ENCODE assay signal across 10 cellular contexts in genomic region chr10:88999629-89000028, GRCh38. TPM values are rescaled to one million over a fixed set of nuclear protein-coding genes. Genes with fewer than 3 reads are reported as not detected.
DNase-seq lines count a peak whose midpoint lies in the region; ATAC-seq, FAIRE-seq and TF ChIP-seq lines count a peak whose summit lies in the region.
"Had no signal": no experiment of that assay in that cellular context is flagged by ENCODE, and none has a peak within 500 bp of the region (broad histone marks: within the 10 kb centered on the region; RNA-seq: fewer than 3 reads in every experiment).

No MANE protein-coding gene starts in this region.

- H3K27ac Mint-ChIP-seq in activated naive CD4-positive, alpha-beta T cell treated with anti-CD3 and anti-CD28 coated beads for 36 hours: no peak overlapping the region

- H3K4me1 ChIP-seq in left ventricle myocardium inferior: peaks cover 71% of the 10 kb centered on the region
- peaks cover 50% of the 10 kb centered on the region for H3K4me1 ChIP-seq in GM12878 (ENCODE audit: control insufficient read depth, insufficient read depth, low read length)
- peaks cover 58% of the 10 kb centered on the region for H3K4me1 ChIP-seq in lower lobe of right lung
- no peaks in the 10 kb centered on the region for H3K4me1 ChIP-seq in uterus
- no peaks in the 10 kb centered on the region for H3K4me1 ChIP-seq in BE2C

- RAD21 ChIA-PET in GM12878 (lab: Charles Lee; ENCODE audit: unreplicated experiment): interaction anchor here (1.1 to 2.9 kb wide), 5 partner anchors 9 to 208 kb away, joined by 3 to 17 read pairs (median 4); partner anchors contain the start of genes CH25H and FAS

- H2AFZ ChIP-seq in GM12878 (ENCODE audit: control insufficient read depth, low read depth, low read length): no peak overlapping the region

- intact Hi-C loops in left ventricle myocardium inferior (cut with micrococcal nuclease): no loop called here
- intact Hi-C loops in left ventricle myocardium superior (cut with micrococcal nuclease): loop anchor here (10.0 kb wide), 1 partner anchor 165 kb away; no protein-coding TSS in a partner anchor
- intact Hi-C loops in GM12878 (cut with micrococcal nuclease; ENCODE audit: unreplicated experiment): loop anchor here (10.0 kb wide), 1 partner anchor 395 kb away; the partner anchor contains the start of gene IFIT1
- intact Hi-C loops in lower lobe of right lung (cut with DNase I): no loop called here
- intact Hi-C loops in uterus (cut with DNase I; ENCODE audit: low total_unique reads): no loop called here
- intact Hi-C loops in activated naive CD4-positive, alpha-beta T cell treated with anti-CD3 and anti-CD28 coated beads for 36 hours (cut with micrococcal nuclease): loop anchor here (2.0 to 5.0 kb wide), 4 partner anchors 13 to 591 kb away; partner anchors contain the start of gene STAMBPL1

- WGBS in GM12878 (ENCODE audit: insufficient coverage, insufficient replicate concordance, low lambda C conversion rate, missing lambda C conversion rate): 0% methylated on average over 1 of the region's 1 CpG

- peak overlapping the region; percentile 41 for H3K9ac ChIP-seq in GM12878 (ENCODE audit: control insufficient read depth, insufficient read depth, low read length)

- TF ChIP-seq EP300 in GM12878 (IDR thresholded peaks at IDR 0.05; ENCODE audit: borderline replicate concordance in 1 of 2, control insufficient read depth in 1 of 2, low read depth in 2 of 2, low read length in 2 of 2): no peak

- H3K36me3 Mint-ChIP-seq in activated naive CD4-positive, alpha-beta T cell treated with anti-CD3 and anti-CD28 coated beads for 36 hours (ENCODE audit: low read depth): peaks cover 12% of the 10 kb centered on the region

- in situ Hi-C loops in GM12878 (cut with MboI): no loop called here

- H3K4me3 ChIP-seq in left ventricle myocardium inferior: peak overlapping the region; percentile 31
- peak overlapping the region; percentile 58; the same call in 1 of the 2 replicates for H3K4me3 ChIP-seq in GM12878
- no peak overlapping the region for H3K4me3 ChIP-seq in lower lobe of right lung
- H3K4me3 ChIP-seq in uterus: peak overlapping the region in 1 of 2 donors; percentile 17
- no peak overlapping the region for H3K4me3 ChIP-seq in BE2C (ENCODE audit: low read depth, low read length)

- FAIRE-seq in GM12878 (lab: Jason Lieb, UNC): no peak

- H3K27me3 ChIP-seq in left ventricle myocardium inferior (ENCODE audit: low read depth) (no peaks in the 10 kb centered on the region), GM12878 (replicated peaks in 1 of 2; ENCODE audit: control insufficient read depth in 2 of 2, insufficient read depth in 2 of 2, low read length in 1 of 2) (no peaks in the 10 kb centered on the region), lower lobe of right lung (ENCODE audit: low read depth) (no peaks in the 10 kb centered on the region), uterus (no peaks in the 10 kb centered on the region), BE2C (no peaks in the 10 kb centered on the region)

- H4K20me1 ChIP-seq in GM12878 (ENCODE audit: control insufficient read depth, insufficient read depth): no peaks in the 10 kb centered on the region; the same call in 1 of the 2 replicates

- ATAC-seq in left ventricle myocardium superior (no peak), GM12878 (peak; percentile 9), lower lobe of right lung (peak; percentile 55 to 59)

- TF ChIP-seq RAD21 in GM12878 (IDR thresholded peaks at IDR 0.05; ENCODE audit: insufficient read depth, low read depth, low read length): no peak

- peak overlapping the region; percentile 78 for H3K4me2 ChIP-seq in GM12878 (ENCODE audit: control insufficient read depth, insufficient read depth)

- TF ChIP-seq POLR2A in GM12878 (IDR thresholded peaks at IDR 0.05; ENCODE audit: low read depth, low read length) (no peak), uterus (IDR thresholded peaks at IDR 0.05) (no peak)

- peak overlapping the region; percentile 61 for H3K27ac ChIP-seq in left ventricle myocardium inferior (replicated peaks)
- H3K27ac ChIP-seq in GM12878 (ENCODE audit: control insufficient read depth, insufficient read depth): peak overlapping the region; percentile 52
- H3K27ac ChIP-seq in lower lobe of right lung: peak overlapping the region; percentile 71
- peak overlapping the region; percentile 52 to 99 for H3K27ac ChIP-seq in uterus

- no TSS peak for BruUV-seq in GM12878 (replicated peaks; lab: Mats Ljungman, UMichigan)

- no peaks in the 10 kb centered on the region for H3K9me3 Mint-ChIP-seq in activated naive CD4-positive, alpha-beta T cell treated with anti-CD3 and anti-CD28 coated beads for 36 hours

- peaks cover 13% of the 10 kb centered on the region for H3K36me3 ChIP-seq in left ventricle myocardium inferior
- H3K36me3 ChIP-seq in GM12878 (ENCODE audit: control insufficient read depth in 2 of 2, insufficient read depth in 2 of 2, low read length in 1 of 2): peaks cover 0 to 9% of the 10 kb centered on the region in 2 experiments
- H3K36me3 ChIP-seq in lower lobe of right lung: peaks cover 16% of the 10 kb centered on the region
- no peaks in the 10 kb centered on the region for H3K36me3 ChIP-seq in uterus
- H3K36me3 ChIP-seq in BE2C: no peaks in the 10 kb centered on the region

- CTCF ChIA-PET in GM12878 (lab: Yijun Ruan, JAX): interaction anchor here (0.9 to 5.3 kb wide), 7 partner anchors 9 to 218 kb away, joined by 3 to 33 read pairs (median 6); partner anchors contain the start of gene FAS
- CTCF ChIA-PET in activated naive CD4-positive, alpha-beta T cell treated with anti-CD3 and anti-CD28 coated beads for 36 hours (lab: Charles Lee): interaction anchor here (0.5 to 1.4 kb wide), 2 partner anchors 85 to 216 kb away, joined by 4 read pairs; no protein-coding TSS in a partner anchor

- no peaks in the 10 kb centered on the region for H3K27me3 Mint-ChIP-seq in activated naive CD4-positive, alpha-beta T cell treated with anti-CD3 and anti-CD28 coated beads for 36 hours (ENCODE audit: low read depth)

- SMC1A ChIA-PET in GM12878 (lab: Charles Lee; ENCODE audit: uncharacterized antibody, unreplicated experiment): interaction anchor here (1.1 to 9.6 kb wide), 9 partner anchors 8 to 164 kb away, joined by 3 to 76 read pairs (median 6); partner anchors contain the start of gene FAS

- H3K9me3 ChIP-seq in left ventricle myocardium inferior (replicated peaks) (no peaks in the 10 kb centered on the region), GM12878 (replicated peaks; ENCODE audit: control insufficient read depth, insufficient read depth, low read length) (no peaks in the 10 kb centered on the region), lower lobe of right lung (no peaks in the 10 kb centered on the region), uterus (no peaks in the 10 kb centered on the region), BE2C (no peaks in the 10 kb centered on the region)

- no peak overlapping the region for H3K4me3 Mint-ChIP-seq in activated naive CD4-positive, alpha-beta T cell treated with anti-CD3 and anti-CD28 coated beads for 36 hours

- no peak for DNase-seq in left ventricle myocardium inferior
- no peak for DNase-seq in left ventricle myocardium superior
- DNase-seq in GM12878 (ENCODE audit: low read depth, low spot score): no peak
- DNase-seq in lower lobe of right lung: no peak
- no peak for DNase-seq in uterus
- DNase-seq in activated naive CD4-positive, alpha-beta T cell treated with anti-CD3 and anti-CD28 coated beads for 36 hours: no peak
- DNase-seq in NCI-H524 (lab: John Stamatoyannopoulos, UW): no peak
- no peak for DNase-seq in BE2C
- DNase-seq: NCI-H2107, SHP77 treated with DMSO at 0.1 percent for 48 hours had no signal

- peaks cover 88% of the 10 kb centered on the region for H3K79me2 ChIP-seq in GM12878 (ENCODE audit: control insufficient read depth, insufficient read depth, low read length)

- TF ChIP-seq CTCF in left ventricle myocardium inferior (IDR thresholded peaks at IDR 0.05; ENCODE audit: borderline replicate concordance): no peak
- no peak for TF ChIP-seq CTCF in GM12878 (IDR thresholded peaks at IDR 0.05 in 2 of 3, conservative IDR thresholded peaks at IDR 0.05 in 1 of 3; ENCODE audit: control insufficient read depth in 2 of 3, extremely low read depth in 1 of 3, insufficient read depth in 1 of 3, low read depth in 3 of 3, low read length in 3 of 3)
- no peak for TF ChIP-seq CTCF in lower lobe of right lung (IDR thresholded peaks at IDR 0.05)
- TF ChIP-seq CTCF in uterus (IDR thresholded peaks at IDR 0.05): no peak
- no peak for TF ChIP-seq CTCF in BE2C (IDR thresholded peaks at IDR 0.05; ENCODE audit: low read depth, low read length)

- peaks cover 66% of the 10 kb centered on the region for H3K4me1 Mint-ChIP-seq in activated naive CD4-positive, alpha-beta T cell treated with anti-CD3 and anti-CD28 coated beads for 36 hours (ENCODE audit: low read depth)

- POLR2A ChIA-PET in GM12878 (lab: Charles Lee): interaction anchor here (0.6 to 2.6 kb wide), 4 partner anchors 9 to 35 kb away, joined by 3 to 13 read pairs (median 6); partner anchors contain the start of gene FAS

RNA-seq across cellular contexts. Expression of gene FAS, which starts 9.0 kb away (rescaled TPM):
- total RNA-seq in left ventricle myocardium inferior: 3.7 TPM
- total RNA-seq in left ventricle myocardium superior: 4.0 TPM
- 387 and 393 TPM in 2 replicates for total RNA-seq in GM12878 (2013; cell fraction: nucleolus; rRNA removed)
- 70.0 and 85.3 TPM in 2 replicates for total RNA-seq in GM12878 (2014; rRNA removed)
- total RNA-seq in GM12878 (2014; rRNA removed; fragmentation: Illumina TruSeq; extraction: Trizol): 78.2 and 82.0 TPM in 2 replicates
- total RNA-seq in GM12878 (2021): 61.1 and 62.9 TPM in 2 replicates
- polyA plus RNA-seq in GM12878 (2011; ENCODE audit: low read depth): 25.2 TPM
- polyA plus RNA-seq in GM12878 (2011; rRNA removed): 147 and 217 TPM in 2 replicates
- polyA plus RNA-seq in GM12878 (2011; cell fraction: cytosol; rRNA removed): 63.3 and 70.5 TPM in 2 replicates
- 80.6 and 126 TPM in 2 replicates for polyA plus RNA-seq in GM12878 (2011; cell fraction: nucleus; rRNA removed)
- polyA plus RNA-seq in GM12878 (2012): 42.9 and 53.2 TPM in 2 replicates
- 89.8 and 117 TPM in 2 replicates for polyA plus RNA-seq in GM12878 (2014; fragmentation: Illumina TruSeq; extraction: Trizol)
- polyA plus RNA-seq in GM12878 (2014; fragmentation: Nextera tagmentation; extraction: Ambion mirVana): 10 to 100 TPM; 50.1 to 54.9 TPM
- 46.4 and 55.8 TPM in 2 replicates for polyA plus RNA-seq in GM12878 (2014; rRNA removed)
- polyA plus RNA-seq in GM12878 (2016; fragmentation: Nextera tagmentation; extraction: Ambion mirVana): 10 to 100 TPM; 69.9 to 73.7 TPM
- polyA minus RNA-seq in GM12878 (2011; rRNA and poly(A)+ RNA removed): 125 and 188 TPM in 2 replicates
- 40.6 and 46.1 TPM in 2 replicates for polyA minus RNA-seq in GM12878 (2011; cell fraction: cytosol; rRNA and poly(A)+ RNA removed)
- 104 and 109 TPM in 2 replicates for polyA minus RNA-seq in GM12878 (2011; cell fraction: nucleus; rRNA and poly(A)+ RNA removed)
- total RNA-seq in lower lobe of right lung: 35.7 TPM
- total RNA-seq in uterus: 100 to 1,000 TPM in 1 of 4 donors, 10 to 100 TPM in 3; 14.4 to 133 (median 48.7) TPM
- total RNA-seq in activated naive CD4-positive, alpha-beta T cell treated with anti-CD3 and anti-CD28 coated beads for 36 hours: 10 to 100 TPM; 69.3 to 72.9 TPM
- polyA plus RNA-seq in BE2C (2012; ENCODE audit: insufficient read depth, insufficient read length, low read depth): 2.9 TPM

RNA-seq across cellular contexts. Expression of gene ACTA2, which starts 47.1 kb away (rescaled TPM):
- total RNA-seq in left ventricle myocardium inferior (89.4 TPM), left ventricle myocardium superior (53.5 TPM), GM12878 (2014; rRNA removed) (25.3 and 32.5 TPM in 2 replicates), GM12878 (2014; rRNA removed; fragmentation: Illumina TruSeq; extraction: Trizol) (19.1 and 19.7 TPM in 2 replicates), GM12878 (2021) (38.4 and 39.2 TPM in 2 replicates), lower lobe of right lung (204 TPM), uterus (1,000 to 10,000 TPM; 2,685 to 5,347 (median 3,837) TPM)
- total RNA-seq in GM12878 (2013; cell fraction: nucleolus; rRNA removed): 23.9 and 26.3 TPM in 2 replicates
- polyA plus RNA-seq in GM12878 (2011; ENCODE audit: low read depth): 43.4 TPM
- polyA plus RNA-seq in GM12878 (2011; rRNA removed) (18.1 and 32.2 TPM in 2 replicates), GM12878 (2014; fragmentation: Illumina TruSeq; extraction: Trizol) (39.5 and 39.9 TPM in 2 replicates), GM12878 (2014; fragmentation: Nextera tagmentation; extraction: Ambion mirVana) (10 to 100 TPM in 1 of 2 experiments, 1 to 10 TPM in 1; 7.4 to 11.6 TPM), GM12878 (2014; rRNA removed) (23.9 and 32.0 TPM in 2 replicates), GM12878 (2016; fragmentation: Nextera tagmentation; extraction: Ambion mirVana) (10 to 100 TPM; 75.4 to 78.2 TPM)
- 54.6 and 70.4 TPM in 2 replicates for polyA plus RNA-seq in GM12878 (2011; cell fraction: cytosol; rRNA removed)
- polyA plus RNA-seq in GM12878 (2011; cell fraction: nucleus; rRNA removed): 40.9 and 41.4 TPM in 2 replicates
- 45.7 and 60.9 TPM in 2 replicates for polyA plus RNA-seq in GM12878 (2012)
- polyA minus RNA-seq in GM12878 (2011; rRNA and poly(A)+ RNA removed): 44.8 and 58.0 TPM in 2 replicates
- polyA minus RNA-seq in GM12878 (2011; cell fraction: cytosol; rRNA and poly(A)+ RNA removed): 28.2 and 29.3 TPM in 2 replicates
- 19.0 and 37.1 TPM in 2 replicates for polyA minus RNA-seq in GM12878 (2011; cell fraction: nucleus; rRNA and poly(A)+ RNA removed)
- total RNA-seq in activated naive CD4-positive, alpha-beta T cell treated with anti-CD3 and anti-CD28 coated beads for 36 hours: 1 to 10 TPM; 3.6 to 4.0 TPM
- polyA plus RNA-seq in BE2C (2012; ENCODE audit: insufficient read depth, insufficient read length, low read depth): 14.3 TPM

Comparison
In these comparisons a context has a peak if more than half of its experiments do, and no peak if none do; other contexts are left out.
1. intact Hi-C loops: an anchor here in left ventricle myocardium superior (10.0 kb wide), GM12878 (10.0 kb wide) and activated naive CD4-positive, alpha-beta T cell treated with anti-CD3 and anti-CD28 coated beads for 36 hours (2.0 to 5.0 kb wide); none called in left ventricle myocardium inferior, lower lobe of right lung and uterus.
2. H3K4me3 ChIP-seq: peak in left ventricle myocardium inferior (single experiment) and GM12878 (single experiment); none in lower lobe of right lung (single experiment) and BE2C (single experiment).
3. RNA of gene ACTA2, which starts 47.1 kb away (total RNA-seq): 2,685 to 5,347 TPM in uterus; 204 TPM in lower lobe of right lung (single experiment), 89.4 TPM in left ventricle myocardium inferior (single experiment), 53.5 TPM in left ventricle myocardium superior (single experiment), 19.1 to 39.2 TPM in GM12878 and 3.6 to 4.0 TPM in activated naive CD4-positive, alpha-beta T cell treated with anti-CD3 and anti-CD28 coated beads for 36 hours; every median in the first group is over 10 times any median in the second.
4. Peak in every context shown above with its lines, with median percentiles within 50 percentile points of each other: H3K27ac ChIP-seq.